15 cellular contexts compared by ENCODE assay signal in genomic region chrX:40101430-40101802, GRCh38.
A peak's percentile ranks its signal among the peaks of the same experiment; 100 is the strongest.
DNase-seq lines count a peak whose midpoint lies in the region; ATAC-seq and TF ChIP-seq lines count a peak whose summit lies in the region.
"Had no signal": no experiment of that assay in that cellular context is flagged by ENCODE, and none has a peak within 500 bp of the region (broad histone marks: within the 10 kb centered on the region; RNA-seq: fewer than 3 reads in every experiment).

No MANE protein-coding gene starts in this region.

- peaks cover 20% of the 10 kb centered on the region for H3K4me1 ChIP-seq in HEK293 (ENCODE audit: control insufficient read depth, insufficient read depth, low read length)

- H3K9me2 ChIP-seq in SU-DHL-6 (replicated peaks; ENCODE audit: insufficient read depth, low read length), result no peaks in the 10 kb centered on the region

- TF ChIP-seq CTCF in HEK293 (tag by site-specific recombination; IDR thresholded peaks at IDR 0.05) (no peak), SU-DHL-6 (IDR thresholded peaks at IDR 0.05; ENCODE audit: insufficient read depth, low read length, poor library complexity, severe bottlenecking) (no peak), nephron (IDR thresholded peaks at IDR 0.05; ENCODE audit: unreplicated experiment in 3 of 3) (no peak)

- DNase-seq in HUDEP-2 (lab: John Stamatoyannopoulos, UW; ENCODE audit: unreplicated experiment in 76 of 76), result no peak
- DNase-seq in GF-D8 (lab: John Stamatoyannopoulos, UW), result no peak
- no peak for DNase-seq in activated effector memory CD4-positive, alpha-beta T cell treated with Interleukin-2 at 50 U/mL for 16 hours
- DNase-seq: activated T-cell treated with anti-CD3 and anti-CD28 coated beads, Interleukin-2, amount 50 U/mL, for 72 hours; BE2C; left lung; midbrain; stimulated activated CD4-positive, alpha-beta T cell treated with anti-CD3 and anti-CD28 coated beads, Interleukin-4, amount 100 ng/mL, for 24 hours; stimulated activated naive CD8-positive, alpha-beta T cell treated with anti-CD3 and anti-CD28 coated beads, Interleukin-15, amount 100 ng/mL, for 72 hours; transverse colon had no signal

- H3K4me3 ChIP-seq in HEK293 (ENCODE audit: low read depth, low read length), result no peak overlapping the region
- no peak overlapping the region for H3K4me3 ChIP-seq in SU-DHL-6 (ENCODE audit: insufficient read depth, low read length, poor library complexity, severe bottlenecking)
- H3K4me3 ChIP-seq: left lung, transverse colon had no signal

- peaks cover 11% of the 10 kb centered on the region for H3K27me3 Mint-ChIP-seq in nephron (ENCODE audit: low read depth)
- H3K27me3 Mint-ChIP-seq: stimulated activated naive CD8-positive, alpha-beta T cell treated with anti-CD3 and anti-CD28 coated beads, Interleukin-15, amount 100 ng/mL, for 72 hours had no signal

- H3K36me3 ChIP-seq in HEK293 (ENCODE audit: control insufficient read depth in 2 of 2, insufficient read depth in 1 of 2, low read length in 2 of 2), result no peaks in the 10 kb centered on the region
- H3K36me3 ChIP-seq in SU-DHL-6 (ENCODE audit: low read length), result no peaks in the 10 kb centered on the region
- H3K36me3 ChIP-seq: BE2C, left lung, transverse colon had no signal

- H3K27ac ChIP-seq in HEK293 (ENCODE audit: extremely low read depth, low read depth, low read length) (peak overlapping the region; percentile 47; the same call in 1 of the 2 replicates), SU-DHL-6 (ENCODE audit: low read depth, low read length) (no peak overlapping the region)
- H3K27ac ChIP-seq: left lung had no signal

- peak overlapping the region in 1 of 3 experiments; percentile 60 for H3K4me3 Mint-ChIP-seq in nephron
- H3K4me3 Mint-ChIP-seq: activated T-cell treated with anti-CD3 and anti-CD28 coated beads, Interleukin-2, amount 50 U/mL, for 72 hours had no signal

- H3K9me3 ChIP-seq in HEK293 (ENCODE audit: control insufficient read depth, insufficient read depth, low read depth, low read length), result no peaks in the 10 kb centered on the region
- H3K9me3 ChIP-seq in SU-DHL-6 (ENCODE audit: insufficient read depth, low read length), result no peaks in the 10 kb centered on the region
- H3K9me3 ChIP-seq: BE2C, left lung, transverse colon had no signal

- no peak for ATAC-seq in HG03378 (IDR thresholded peaks at IDR 0.05; ENCODE audit: unreplicated experiment)
- ATAC-seq: activated naive CD4-positive, alpha-beta T cell treated with anti-CD3 and anti-CD28 coated beads, Interleukin-2, amount 50 U/mL, for 72 hours; activated T-cell treated with anti-CD3 and anti-CD28 coated beads, Interleukin-2, amount 50 U/mL, for 72 hours; left lung; stimulated activated naive CD8-positive, alpha-beta T cell treated with anti-CD3 and anti-CD28 coated beads, Interleukin-15, amount 100 ng/mL, for 72 hours had no signal

- H3K36me3 Mint-ChIP-seq in nephron (ENCODE audit: low read depth), result no peaks in the 10 kb centered on the region

- POLR2A ChIA-PET in HEK293 (lab: Yijun Ruan, JAX), result interaction anchor here (1.1 kb wide), 1 partner anchor 75 kb away, joined by 3 read pairs; no protein-coding TSS in a partner anchor

- H3K4me1 Mint-ChIP-seq in nephron, result peaks cover 24% of the 10 kb centered on the region

- no peaks in the 10 kb centered on the region for H3K27me3 ChIP-seq in SU-DHL-6 (ENCODE audit: low read length)
- H3K27me3 ChIP-seq: BE2C, transverse colon had no signal

- H3K27ac Mint-ChIP-seq in nephron, result peak overlapping the region in 2 of 3 experiments; percentile 28 to 75
- H3K27ac Mint-ChIP-seq: activated naive CD4-positive, alpha-beta T cell treated with anti-CD3 and anti-CD28 coated beads, Interleukin-2, amount 50 U/mL, for 72 hours; activated T-cell treated with anti-CD3 and anti-CD28 coated beads, Interleukin-2, amount 50 U/mL, for 72 hours; stimulated activated naive CD8-positive, alpha-beta T cell treated with anti-CD3 and anti-CD28 coated beads, Interleukin-15, amount 100 ng/mL, for 72 hours had no signal

- no peaks in the 10 kb centered on the region; the same call in 1 of the 2 replicates for H3K79me2 ChIP-seq in SU-DHL-6 (ENCODE audit: insufficient read depth, low read length)

- H3F3A ChIP-seq in SU-DHL-6 (ENCODE audit: insufficient read depth), result peaks cover 32% of the 10 kb centered on the region

- CTCF ChIA-PET in HEK293 (lab: Yijun Ruan, JAX), result interaction anchor here (0.6 kb wide), 1 partner anchor 168 kb away, joined by 3 read pairs; no protein-coding TSS in a partner anchor

- peak overlapping the region; percentile 86 for H3K4me2 ChIP-seq in SU-DHL-6 (ENCODE audit: low read depth, low read length, poor library complexity, severe bottlenecking)

- H4K20me1 ChIP-seq in SU-DHL-6 (ENCODE audit: low read depth, low read length), result no peaks in the 10 kb centered on the region

- no peak overlapping the region for H3K9ac ChIP-seq in SU-DHL-6 (ENCODE audit: low read length)

- no peak overlapping the region for H2AFZ ChIP-seq in SU-DHL-6 (ENCODE audit: low read depth, low read length, severe bottlenecking)

- peaks cover 7% of the 10 kb centered on the region for H3K9me3 Mint-ChIP-seq in nephron
- H3K9me3 Mint-ChIP-seq: activated naive CD4-positive, alpha-beta T cell treated with anti-CD3 and anti-CD28 coated beads, Interleukin-2, amount 50 U/mL, for 72 hours; activated T-cell treated with anti-CD3 and anti-CD28 coated beads, Interleukin-2, amount 50 U/mL, for 72 hours; stimulated activated naive CD8-positive, alpha-beta T cell treated with anti-CD3 and anti-CD28 coated beads, Interleukin-15, amount 100 ng/mL, for 72 hours had no signal

TF ChIP-seq in HEK293, 187 proteins besides CTCF, POLR2A, EP300 and RAD21:
- no peak for TF ChIP-seq ZNF585B (tag by site-specific recombination; IDR thresholded peaks at IDR 0.05)
- no peak for TF ChIP-seq ZNF610 (tag by site-specific recombination; IDR thresholded peaks at IDR 0.05; ENCODE audit: borderline replicate concordance)
- no peak for TF ChIP-seq ZIC2 (tag by site-specific recombination; IDR thresholded peaks at IDR 0.05)
- no peak for TF ChIP-seq ZNF416 (tag by site-specific recombination; IDR thresholded peaks at IDR 0.05)
- no peak for TF ChIP-seq YY2 (tag by site-specific recombination; IDR thresholded peaks at IDR 0.05)
- TF ChIP-seq ZNF776 (tag by site-specific recombination; IDR thresholded peaks at IDR 0.05; ENCODE audit: borderline replicate concordance), result no peak
- 0 out of 2 replicates have a peak, but pooled peaks have one; percentile 34 for TF ChIP-seq ZNF600 (tag by site-specific recombination; IDR thresholded peaks at IDR 0.05)
- TF ChIP-seq ZNF341 (tag by site-specific recombination; IDR thresholded peaks at IDR 0.05; ENCODE audit: low read depth), result 0 out of 2 replicates have a peak, but pooled peaks have one; percentile 6
TF ChIP-seq in HEK293: peak in this region for 2.
